Comparison of ENCODE assay signal across 23 cellular contexts in genomic region chr4:138202686-138203085, GRCh38.
"Had no signal": no experiment of that assay in that cellular context is flagged by ENCODE, and none has a peak within 500 bp of the region (broad histone marks: within the 10 kb centered on the region; RNA-seq: fewer than 3 reads in every experiment).

No MANE protein-coding gene starts in this region.

- H3K9me3 Mint-ChIP-seq: activated naive CD8-positive, alpha-beta T cell treated with anti-CD3 and anti-CD28 coated beads, Interleukin-2, amount 10 ng/mL, durations not matched to agents 7 days and 5 days; activated T-helper 17 cell treated with anti-CD3 and anti-CD28 coated beads, Interleukin-2, amount 50 U/mL, for 72 hours; dendritic cell treated with granulocyte-macrophage colony-stimulating factor and Interleukin-4, amounts not matched to agents 40 ng/mL and 50 ng/mL, for 4 days; neural crest cell; WTC11 had no signal

- H3K27me3 ChIP-seq: cardiac muscle cell, foreskin keratinocyte, upper lobe of right lung had no signal

- ATAC-seq: activated CD4-positive, alpha-beta T cell treated with anti-CD3 and anti-CD28 coated beads for 36 hours; activated CD8-positive, alpha-beta memory T cell treated with anti-CD3 and anti-CD28 coated beads, Interleukin-2, amount 10 ng/mL, durations not matched to agents 7 days and 5 days; activated T-helper 17 cell treated with anti-CD3 and anti-CD28 coated beads, Interleukin-2, amount 50 U/mL, for 72 hours; foreskin keratinocyte; upper lobe of right lung; WTC11 had no signal

- H3K27ac ChIP-seq: cardiac muscle cell, foreskin keratinocyte, upper lobe of right lung had no signal

- H3K4me3 Mint-ChIP-seq: activated CD4-positive, alpha-beta T cell treated with anti-CD3 and anti-CD28 coated beads for 36 hours; activated CD8-positive, alpha-beta memory T cell treated with anti-CD3 and anti-CD28 coated beads, Interleukin-2, amount 10 ng/mL, durations not matched to agents 7 days and 5 days; activated naive CD8-positive, alpha-beta T cell treated with anti-CD3 and anti-CD28 coated beads, Interleukin-2, amount 10 ng/mL, durations not matched to agents 7 days and 5 days; activated T-helper 17 cell treated with anti-CD3 and anti-CD28 coated beads, Interleukin-2, amount 50 U/mL, for 72 hours; dendritic cell treated with granulocyte-macrophage colony-stimulating factor and Interleukin-4, amounts not matched to agents 40 ng/mL and 50 ng/mL, for 4 days; naive B cell; neural crest cell; WTC11 had no signal

- H3K27ac Mint-ChIP-seq: activated CD4-positive, alpha-beta T cell treated with anti-CD3 and anti-CD28 coated beads for 36 hours; activated CD8-positive, alpha-beta memory T cell treated with anti-CD3 and anti-CD28 coated beads, Interleukin-2, amount 10 ng/mL, durations not matched to agents 7 days and 5 days; activated naive CD8-positive, alpha-beta T cell treated with anti-CD3 and anti-CD28 coated beads, Interleukin-2, amount 10 ng/mL, durations not matched to agents 7 days and 5 days; activated T-helper 17 cell treated with anti-CD3 and anti-CD28 coated beads, Interleukin-2, amount 50 U/mL, for 72 hours; dendritic cell treated with granulocyte-macrophage colony-stimulating factor and Interleukin-4, amounts not matched to agents 40 ng/mL and 50 ng/mL, for 4 days; naive B cell; WTC11 had no signal

- H3K9me3 ChIP-seq: upper lobe of right lung had no signal

- DNase-seq: activated CD4-positive, alpha-beta T cell treated with anti-CD3 and anti-CD28 coated beads for 36 hours; activated CD4-positive, alpha-beta T cell treated with anti-CD3 and anti-CD28 coated beads, Interleukin-2, amount 50 U/mL, for 48 hours; activated CD8-positive, alpha-beta memory T cell treated with anti-CD3 and anti-CD28 coated beads, Interleukin-2, amount 10 ng/mL, durations not matched to agents 7 days and 5 days; activated naive CD4-positive, alpha-beta T cell treated with Interleukin-2 at 50 U/mL for 16 hours; activated naive CD8-positive, alpha-beta T cell treated with anti-CD3 and anti-CD28 coated beads, Interleukin-2, amount 10 ng/mL, durations not matched to agents 7 days and 5 days; amygdala; effector memory CD4-positive, alpha-beta T cell; foreskin keratinocyte; glutamatergic neuron; hippocampal formation; islet precursor cell; mammary epithelial cell; naive B cell; stimulated activated CD4-positive, alpha-beta T cell treated with anti-CD3 and anti-CD28 coated beads, Interleukin-12 subunit alpha, Interleukin-12 subunit beta, amount 100 ng/mL, for 4 hours; stimulated activated CD4-positive, alpha-beta T cell treated with anti-CD3 and anti-CD28 coated beads, Interleukin-1b, Interleukin-23, amount 100 ng/mL, for 48 hours; stimulated activated CD8-positive, alpha-beta memory T cell treated with anti-CD3 and anti-CD28 coated beads, Interleukin-4, amount 100 ng/mL, for 48 hours; stimulated activated naive CD4-positive, alpha-beta T cell; upper lobe of right lung had no signal

- H3K36me3 Mint-ChIP-seq: activated naive CD8-positive, alpha-beta T cell treated with anti-CD3 and anti-CD28 coated beads, Interleukin-2, amount 10 ng/mL, durations not matched to agents 7 days and 5 days; naive B cell; WTC11 had no signal

- H3K4me1 Mint-ChIP-seq: activated CD4-positive, alpha-beta T cell treated with anti-CD3 and anti-CD28 coated beads for 36 hours; activated CD8-positive, alpha-beta memory T cell treated with anti-CD3 and anti-CD28 coated beads, Interleukin-2, amount 10 ng/mL, durations not matched to agents 7 days and 5 days; activated naive CD8-positive, alpha-beta T cell treated with anti-CD3 and anti-CD28 coated beads, Interleukin-2, amount 10 ng/mL, durations not matched to agents 7 days and 5 days; activated T-helper 17 cell treated with anti-CD3 and anti-CD28 coated beads, Interleukin-2, amount 50 U/mL, for 72 hours had no signal

- H3K27me3 Mint-ChIP-seq: activated CD4-positive, alpha-beta T cell treated with anti-CD3 and anti-CD28 coated beads for 36 hours; activated CD8-positive, alpha-beta memory T cell treated with anti-CD3 and anti-CD28 coated beads, Interleukin-2, amount 10 ng/mL, durations not matched to agents 7 days and 5 days; activated naive CD8-positive, alpha-beta T cell treated with anti-CD3 and anti-CD28 coated beads, Interleukin-2, amount 10 ng/mL, durations not matched to agents 7 days and 5 days; activated T-helper 17 cell treated with anti-CD3 and anti-CD28 coated beads, Interleukin-2, amount 50 U/mL, for 72 hours; dendritic cell treated with granulocyte-macrophage colony-stimulating factor and Interleukin-4, amounts not matched to agents 40 ng/mL and 50 ng/mL, for 4 days had no signal
